1 cellular context compared by ENCODE assay signal in the genomic region with DNA sequence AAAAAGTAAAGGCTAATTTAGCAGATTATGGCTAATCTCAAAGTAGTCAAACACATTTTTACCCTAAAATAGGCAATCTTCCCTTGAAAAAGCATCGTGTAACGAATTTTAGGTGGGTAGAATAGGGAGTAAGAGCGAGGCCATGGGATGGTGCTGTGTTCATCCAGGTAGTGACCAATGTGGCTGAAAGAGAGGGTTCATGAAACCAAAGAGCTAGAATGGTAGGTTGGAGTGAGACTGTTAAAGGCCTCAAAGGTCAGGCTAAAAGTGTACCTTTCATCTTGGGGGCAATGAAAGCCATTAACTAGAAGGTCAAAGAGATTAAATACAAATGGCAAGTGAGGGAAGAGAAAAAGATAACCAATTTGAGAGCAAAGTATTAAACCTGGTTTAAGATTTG.
TF ChIP-seq lines count a peak whose summit lies in the region.

No MANE protein-coding gene starts in this region.

TF ChIP-seq in GM23338, 12 proteins besides CTCF, POLR2A, EP300 and RAD21 (continued from another document):
- TF ChIP-seq ZNF114 (CRISPR knock-in tag; IDR thresholded peaks at IDR 0.05): no peak
- TF ChIP-seq, protein P1, sequence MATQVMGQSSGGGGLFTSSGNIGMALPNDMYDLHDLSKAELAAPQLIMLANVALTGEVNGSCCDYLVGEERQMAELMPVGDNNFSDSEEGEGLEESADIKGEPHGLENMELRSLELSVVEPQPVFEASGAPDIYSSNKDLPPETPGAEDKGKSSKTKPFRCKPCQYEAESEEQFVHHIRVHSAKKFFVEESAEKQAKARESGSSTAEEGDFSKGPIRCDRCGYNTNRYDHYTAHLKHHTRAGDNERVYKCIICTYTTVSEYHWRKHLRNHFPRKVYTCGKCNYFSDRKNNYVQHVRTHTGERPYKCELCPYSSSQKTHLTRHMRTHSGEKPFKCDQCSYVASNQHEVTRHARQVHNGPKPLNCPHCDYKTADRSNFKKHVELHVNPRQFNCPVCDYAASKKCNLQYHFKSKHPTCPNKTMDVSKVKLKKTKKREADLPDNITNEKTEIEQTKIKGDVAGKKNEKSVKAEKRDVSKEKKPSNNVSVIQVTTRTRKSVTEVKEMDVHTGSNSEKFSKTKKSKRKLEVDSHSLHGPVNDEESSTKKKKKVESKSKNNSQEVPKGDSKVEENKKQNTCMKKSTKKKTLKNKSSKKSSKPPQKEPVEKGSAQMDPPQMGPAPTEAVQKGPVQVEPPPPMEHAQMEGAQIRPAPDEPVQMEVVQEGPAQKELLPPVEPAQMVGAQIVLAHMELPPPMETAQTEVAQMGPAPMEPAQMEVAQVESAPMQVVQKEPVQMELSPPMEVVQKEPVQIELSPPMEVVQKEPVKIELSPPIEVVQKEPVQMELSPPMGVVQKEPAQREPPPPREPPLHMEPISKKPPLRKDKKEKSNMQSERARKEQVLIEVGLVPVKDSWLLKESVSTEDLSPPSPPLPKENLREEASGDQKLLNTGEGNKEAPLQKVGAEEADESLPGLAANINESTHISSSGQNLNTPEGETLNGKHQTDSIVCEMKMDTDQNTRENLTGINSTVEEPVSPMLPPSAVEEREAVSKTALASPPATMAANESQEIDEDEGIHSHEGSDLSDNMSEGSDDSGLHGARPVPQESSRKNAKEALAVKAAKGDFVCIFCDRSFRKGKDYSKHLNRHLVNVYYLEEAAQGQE (IDR thresholded peaks at IDR 0.05; ENCODE audit: unreplicated experiment): no peak
- TF ChIP-seq EZH2 (IDR thresholded peaks at IDR 0.05; ENCODE audit: low read depth, unreplicated experiment): no peak
- TF ChIP-seq CREB1 (CRISPR knock-in tag; IDR thresholded peaks at IDR 0.05; ENCODE audit: low read depth): no peak
- TF ChIP-seq POLR2AphosphoS5 (IDR thresholded peaks at IDR 0.05; ENCODE audit: low read depth): no peak
